Comparison of ENCODE assay signal across 10 cellular contexts in the genomic region with DNA sequence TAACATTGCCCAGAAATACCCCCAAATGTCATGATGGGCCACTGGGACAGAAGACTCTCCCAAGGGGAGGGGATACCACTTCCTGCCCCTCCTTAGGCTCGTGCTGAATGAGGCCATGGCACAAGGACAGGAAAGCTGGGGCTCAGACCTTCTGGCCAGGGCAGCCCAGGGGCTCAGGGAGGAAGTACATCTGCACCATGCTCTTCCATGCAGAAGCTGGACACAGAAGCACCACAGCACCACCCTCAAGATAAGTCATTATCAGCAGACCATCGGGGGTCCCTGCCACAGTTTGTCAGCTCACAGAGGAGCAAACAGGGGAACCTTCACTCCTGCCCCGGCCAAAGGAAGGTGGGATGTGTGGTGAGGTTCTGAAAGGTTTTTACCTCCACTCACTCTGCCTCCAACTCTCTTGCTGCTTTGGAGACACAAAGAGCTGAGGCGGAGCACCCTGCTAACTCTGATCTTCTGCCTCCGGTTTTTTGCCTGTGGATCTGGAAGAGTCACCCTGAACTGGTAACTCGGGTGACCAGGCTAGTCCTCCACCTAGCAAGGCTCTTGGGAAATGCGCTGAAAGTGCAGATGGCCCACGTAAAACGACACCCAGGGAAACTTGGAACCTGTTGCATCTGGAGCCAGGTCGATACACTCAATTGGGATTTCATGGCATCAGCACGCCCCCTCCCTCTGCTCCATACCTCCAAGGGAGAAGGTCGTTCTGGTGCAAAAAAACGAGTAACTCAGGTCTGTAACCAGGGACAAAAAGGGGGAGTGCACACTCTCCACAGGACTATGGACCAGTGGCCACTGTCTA. TPM values are rescaled to one million over a fixed set of nuclear protein-coding genes. Genes with fewer than 3 reads are reported as not detected.
DNase-seq lines count a peak whose midpoint lies in the region; ATAC-seq, FAIRE-seq and TF ChIP-seq lines count a peak whose summit lies in the region.
"Had no signal": no experiment of that assay in that cellular context is flagged by ENCODE, and none has a peak within 500 bp of the region (broad histone marks: within the 10 kb centered on the region; RNA-seq: fewer than 3 reads in every experiment).

No MANE protein-coding gene starts in this region.

- peaks cover 26% of the 10 kb centered on the region for H3K36me3 Mint-ChIP-seq in activated CD4-positive, alpha-beta memory T cell treated with anti-CD3 and anti-CD28 coated beads, Interleukin-2, amount 10 ng/mL, durations not matched to agents 7 days and 5 days (ENCODE audit: low read depth)
- H3K36me3 Mint-ChIP-seq in mesothelial cell of epicardium: peaks cover 6% of the 10 kb centered on the region
- H3K36me3 Mint-ChIP-seq: natural killer cell had no signal

- no peaks in the 10 kb centered on the region for H3K27me3 ChIP-seq in A673 (replicated peaks; ENCODE audit: insufficient read depth, low read depth, low read length, poor library complexity)

- H3K27ac ChIP-seq in A673 (ENCODE audit: low read depth, low read length, poor library complexity, severe bottlenecking): peak overlapping the region; percentile 55

- H3K27me3 Mint-ChIP-seq in activated CD4-positive, alpha-beta memory T cell treated with anti-CD3 and anti-CD28 coated beads, Interleukin-2, amount 10 ng/mL, durations not matched to agents 7 days and 5 days: peaks cover 5% of the 10 kb centered on the region
- H3K27me3 Mint-ChIP-seq in mesothelial cell of epicardium (ENCODE audit: low read depth): no peaks in the 10 kb centered on the region

- no peak overlapping the region for H3K4me3 ChIP-seq in A673 (ENCODE audit: low read depth, low read length, poor library complexity, severe bottlenecking)

- BruUV-seq in A673 (replicated peaks; lab: Mats Ljungman, UMichigan): no TSS peak

- DNase-seq in A673 (ENCODE audit: low spot score) (no peak), GM19239 (ENCODE audit: insufficient read length, low spot score) (no peak), mesothelial cell of epicardium (ENCODE audit: low spot score in 2 of 2, unreplicated experiment in 2 of 2) (no peak), inferior parietal cortex (ENCODE audit: extremely low spot score) (no peak), NCI-H187 treated with DMSO at 0.1 percent for 48 hours (lab: John Stamatoyannopoulos, UW) (no peak)
- no peak for DNase-seq in activated CD4-positive, alpha-beta memory T cell treated with anti-CD3 and anti-CD28 coated beads, Interleukin-2, amount 10 ng/mL, durations not matched to agents 7 days and 5 days
- DNase-seq: GDM1, natural killer cell had no signal

- H3K9me3 ChIP-seq in A673 (ENCODE audit: low read depth, low read length, poor library complexity, severe bottlenecking): no peaks in the 10 kb centered on the region

- H3K9me3 Mint-ChIP-seq in activated CD4-positive, alpha-beta memory T cell treated with anti-CD3 and anti-CD28 coated beads, Interleukin-2, amount 10 ng/mL, durations not matched to agents 7 days and 5 days: no peaks in the 10 kb centered on the region
- H3K9me3 Mint-ChIP-seq in mesothelial cell of epicardium: no peaks in the 10 kb centered on the region
- H3K9me3 Mint-ChIP-seq: natural killer cell had no signal

- no peak for ATAC-seq in HG03025 (IDR thresholded peaks at IDR 0.05; ENCODE audit: low FRiP score, unreplicated experiment)
- no peak for ATAC-seq in HG03108 (IDR thresholded peaks at IDR 0.05; ENCODE audit: unreplicated experiment)
- ATAC-seq: natural killer cell had no signal

- peaks cover 3% of the 10 kb centered on the region for H3K36me3 ChIP-seq in A673 (ENCODE audit: insufficient read depth, low read length, poor library complexity, severe bottlenecking)

- CTCF ChIA-PET in A673 (lab: Charles Lee): no interaction called here
- CTCF ChIA-PET in activated CD4-positive, alpha-beta memory T cell treated with anti-CD3 and anti-CD28 coated beads, Interleukin-2, amount 10 ng/mL, durations not matched to agents 7 days and 5 days (lab: Charles Lee): interaction anchor here (1.6 to 12.8 kb wide), 4 partner anchors 7 to 54 kb away, joined by 4 to 146 read pairs (median 78); a partner anchor contains a TSS

- POLR2A ChIA-PET in A673 (lab: Charles Lee; ENCODE audit: low non-redundant PET): no interaction called here
- POLR2A ChIA-PET in activated CD4-positive, alpha-beta memory T cell treated with anti-CD3 and anti-CD28 coated beads, Interleukin-2, amount 10 ng/mL, durations not matched to agents 7 days and 5 days (lab: Charles Lee): interaction anchor here (0.8 to 8.1 kb wide), 8 partner anchors 8 to 476 kb away, joined by 3 to 73 read pairs (median 4); a partner anchor contains a TSS

- no peak overlapping the region for H3K4me3 Mint-ChIP-seq in activated CD4-positive, alpha-beta memory T cell treated with anti-CD3 and anti-CD28 coated beads, Interleukin-2, amount 10 ng/mL, durations not matched to agents 7 days and 5 days
- no peak overlapping the region for H3K4me3 Mint-ChIP-seq in mesothelial cell of epicardium
- H3K4me3 Mint-ChIP-seq: natural killer cell had no signal

- peak overlapping the region; percentile 41 for H3K27ac Mint-ChIP-seq in activated CD4-positive, alpha-beta memory T cell treated with anti-CD3 and anti-CD28 coated beads, Interleukin-2, amount 10 ng/mL, durations not matched to agents 7 days and 5 days
- H3K27ac Mint-ChIP-seq in mesothelial cell of epicardium: peak overlapping the region; percentile 97
- H3K27ac Mint-ChIP-seq: natural killer cell had no signal

- peaks cover 81% of the 10 kb centered on the region for H3K4me1 Mint-ChIP-seq in activated CD4-positive, alpha-beta memory T cell treated with anti-CD3 and anti-CD28 coated beads, Interleukin-2, amount 10 ng/mL, durations not matched to agents 7 days and 5 days
- H3K4me1 Mint-ChIP-seq in mesothelial cell of epicardium: peaks cover 90% of the 10 kb centered on the region

- peak; percentile 64 for FAIRE-seq in GM19239 (lab: Jason Lieb, UNC)

- TF ChIP-seq CTCF in A673 (conservative IDR thresholded peaks at IDR 0.05; ENCODE audit: low read depth, low read length): no peak
- no peak for TF ChIP-seq CTCF in mesothelial cell of epicardium (IDR thresholded peaks at IDR 0.05; ENCODE audit: unreplicated experiment)

- peaks cover 93% of the 10 kb centered on the region for H3K4me1 ChIP-seq in A673 (ENCODE audit: insufficient read depth, low read length, poor library complexity, severe bottlenecking)

- intact Hi-C loops in A673 (cut with micrococcal nuclease; ENCODE audit: unreplicated experiment): no loop called here

RNA-seq across cellular contexts. Expression of a gene that starts 8.3 kb away (rescaled TPM):
- total RNA-seq in A673 (2021) (18.5 and 29.9 TPM in 2 replicates), mesothelial cell of epicardium (90.3 to 98.9 TPM (median 97.0 TPM) in 3 replicates)
- 10 to 100 TPM; 25.7 to 30.2 TPM for total RNA-seq in activated CD4-positive, alpha-beta memory T cell treated with anti-CD3 and anti-CD28 coated beads, Interleukin-2, amount 10 ng/mL, durations not matched to agents 7 days and 5 days
